Comparison of ENCODE assay signal across 2 cellular contexts in genomic region chr1:27644369-27645070, GRCh38.
TF ChIP-seq lines count a peak whose summit lies in the region.

No MANE protein-coding gene starts in this region.

TF ChIP-seq in IMR-90, 13 proteins besides CTCF, POLR2A, EP300 and RAD21:
- TF ChIP-seq NFE2L2 (IDR thresholded peaks at IDR 0.05; ENCODE audit: low read depth, low read length) (no peak), MAZ (IDR thresholded peaks at IDR 0.05; ENCODE audit: borderline replicate concordance, low read depth, low read length) (no peak), ELK1 (IDR thresholded peaks at IDR 0.05; ENCODE audit: borderline replicate concordance, low read depth, low read length) (no peak), USF2 (IDR thresholded peaks at IDR 0.05; ENCODE audit: low read depth, low read length) (no peak), CHD1 (IDR thresholded peaks at IDR 0.05; ENCODE audit: low read depth, low read length) (no peak), RFX5 (IDR thresholded peaks at IDR 0.05; ENCODE audit: low read depth, low read length) (no peak), CEBPB (IDR thresholded peaks at IDR 0.05; ENCODE audit: low read depth, low read length) (no peak), MXI1 (IDR thresholded peaks at IDR 0.05; ENCODE audit: borderline replicate concordance, low read depth, low read length) (no peak), BHLHE40 (IDR thresholded peaks at IDR 0.05; ENCODE audit: low read depth, low read length) (no peak)

TF ChIP-seq in K562, 482 proteins besides CTCF, POLR2A, EP300 and RAD21:
- TF ChIP-seq CHD4 (IDR thresholded peaks at IDR 0.05; ENCODE audit: insufficient read depth, insufficient replicate concordance, low read depth, low read length, poor library complexity, severe bottlenecking) (peak; percentile 40), IRF2 (CRISPR knock-in tag; IDR thresholded peaks at IDR 0.05) (0 out of 2 replicates have a peak, but pooled peaks have one; percentile 17), MTA2 (IDR thresholded peaks at IDR 0.05; ENCODE audit: low read depth) (no peak), ELF2 (CRISPR knock-in tag; IDR thresholded peaks at IDR 0.05) (no peak), FOXP1 (CRISPR knock-in tag; IDR thresholded peaks at IDR 0.05) (no peak), SMARCA5 (IDR thresholded peaks at IDR 0.05) (0 out of 2 replicates have a peak, but pooled peaks have one; percentile 56), TFAP4 (CRISPR knock-in tag; IDR thresholded peaks at IDR 0.05; ENCODE audit: borderline replicate concordance) (no peak), PTBP1 (IDR thresholded peaks at IDR 0.05; ENCODE audit: low read depth, low read length) (0 out of 2 replicates have a peak, but pooled peaks have one; percentile 25), RBM25 (IDR thresholded peaks at IDR 0.05; ENCODE audit: low read depth, low read length, severe bottlenecking) (peak; percentile 79), CREB5 (CRISPR knock-in tag; IDR thresholded peaks at IDR 0.05) (no peak), KDM1A (IDR thresholded peaks at IDR 0.05) (peak; percentile 24 to 42; a peak in 2 of 4 replicates), LARP7 (IDR thresholded peaks at IDR 0.05) (no peak), DNMT1 (IDR thresholded peaks at IDR 0.05) (no peak), ZKSCAN1 (IDR thresholded peaks at IDR 0.05; ENCODE audit: low read depth, low read length) (peak; percentile 95), SMAD4 (CRISPR knock-in tag; conservative IDR thresholded peaks at IDR 0.05) (no peak), BRD9 (IDR thresholded peaks at IDR 0.05; ENCODE audit: low read depth, partially characterized antibody) (peak; percentile 25), BCOR (IDR thresholded peaks at IDR 0.05) (peak; percentile 81), ADNP (tag; IDR thresholded peaks at IDR 0.05) (peak; percentile 66), ZFP36 (IDR thresholded peaks at IDR 0.05; ENCODE audit: low read depth, low read length, partially characterized antibody) (peak; percentile 79), ZBTB40 (IDR thresholded peaks at IDR 0.05) (no peak), ZBTB40 (CRISPR knock-in tag; IDR thresholded peaks at IDR 0.05) (0 out of 2 replicates have a peak, but pooled peaks have one; percentile 42), PHTF2 (CRISPR knock-in tag; IDR thresholded peaks at IDR 0.05) (no peak)
